24 cellular contexts compared by ENCODE assay signal in genomic region chr1:56510642-56511021, GRCh38.
DNase-seq lines count a peak whose midpoint lies in the region; ATAC-seq and TF ChIP-seq lines count a peak whose summit lies in the region.
"Had no signal": no experiment of that assay in that cellular context is flagged by ENCODE, and none has a peak within 500 bp of the region (broad histone marks: within the 10 kb centered on the region; RNA-seq: fewer than 3 reads in every experiment).

No MANE protein-coding gene starts in this region.

- H3K27me3 ChIP-seq in adipocyte (replicated peaks; ENCODE audit: control insufficient read depth, insufficient read depth, low read length) (no peaks in the 10 kb centered on the region), iPS-20b (ENCODE audit: insufficient read depth, low read length) (no peaks in the 10 kb centered on the region), neural progenitor cell (no peaks in the 10 kb centered on the region)
- H3K27me3 ChIP-seq: BE2C had no signal

- H3K9ac ChIP-seq in adipocyte (ENCODE audit: low read length) = peak overlapping the region; percentile 47
- H3K9ac ChIP-seq in iPS-20b (ENCODE audit: low read depth, low read length) = peak overlapping the region; percentile 29; the same call in 1 of the 2 replicates
- H3K9ac ChIP-seq in neural progenitor cell = no peak overlapping the region
- H3K9ac ChIP-seq: GM23248 had no signal

- H3K9me3 Mint-ChIP-seq in CD14-positive monocyte (peaks cover 0 to 3% (median 0%) of the 10 kb centered on the region in 7 donors), neural progenitor cell (no peaks in the 10 kb centered on the region)
- H3K9me3 Mint-ChIP-seq: activated naive CD4-positive, alpha-beta T cell treated with anti-CD3 and anti-CD28 coated beads, Interleukin-2, amount 10 ng/mL, durations not matched to agents 7 days and 5 days had no signal

- H3K9me3 ChIP-seq in adipocyte (ENCODE audit: control insufficient read depth, low read length) (no peaks in the 10 kb centered on the region), iPS-20b (ENCODE audit: insufficient read depth, low read depth, low read length) (no peaks in the 10 kb centered on the region), neural progenitor cell (ENCODE audit: low read depth) (no peaks in the 10 kb centered on the region)
- H3K9me3 ChIP-seq: BE2C had no signal

- peak overlapping the region in 4 of 7 donors; percentile 10 to 88 (median 62) for H3K27ac Mint-ChIP-seq in CD14-positive monocyte
- peak overlapping the region; percentile 79 for H3K27ac Mint-ChIP-seq in neural progenitor cell
- H3K27ac Mint-ChIP-seq: activated naive CD4-positive, alpha-beta T cell treated with anti-CD3 and anti-CD28 coated beads, Interleukin-2, amount 10 ng/mL, durations not matched to agents 7 days and 5 days; activated T-cell treated with anti-CD3 and anti-CD28 coated beads, Interleukin-2, amount 50 U/mL, for 72 hours; T-helper 17 cell had no signal

- DNase-seq in CD14-positive monocyte (ENCODE audit: low spot score) = no peak
- no peak for DNase-seq in adipocyte (ENCODE audit: low read depth)
- DNase-seq in neural progenitor cell (ENCODE audit: low spot score) = no peak
- no peak for DNase-seq in NCI-H128 (lab: John Stamatoyannopoulos, UW; ENCODE audit: unreplicated experiment)
- no peak for DNase-seq in NCI-H1105 (lab: John Stamatoyannopoulos, UW)
- DNase-seq: activated CD4-positive, alpha-beta T cell treated with anti-CD3 and anti-CD28 coated beads for 48 hours; activated naive CD4-positive, alpha-beta T cell treated with anti-CD3 and anti-CD28 coated beads, Interleukin-2, amount 10 ng/mL, durations not matched to agents 7 days and 5 days; activated T-cell treated with anti-CD3 and anti-CD28 coated beads, Interleukin-2, amount 50 U/mL, for 72 hours; anterior cingulate cortex; BE2C; cerebellar nuclear complex; effector memory CD4-positive, alpha-beta T cell; GM23248; kidney glomerular epithelial cell; NCI-H1092; NCI-H2081; stimulated activated CD4-positive, alpha-beta T cell treated with anti-CD3 and anti-CD28 coated beads, Interleukin-4, amount 100 ng/mL, for 1 hour; stimulated activated naive CD4-positive, alpha-beta T cell treated with Interleukin-2 at 50 U/mL for 16 hours; T-helper 17 cell had no signal

- H3K36me3 ChIP-seq in adipocyte (ENCODE audit: control insufficient read depth, insufficient read depth, low read length, severe bottlenecking) (peaks cover 94% of the 10 kb centered on the region), iPS-20b (ENCODE audit: insufficient read depth, low read depth, low read length) (peaks cover 94% of the 10 kb centered on the region), neural progenitor cell (no peaks in the 10 kb centered on the region)
- H3K36me3 ChIP-seq: BE2C had no signal

- TF ChIP-seq CTCF in CD14-positive monocyte (IDR thresholded peaks at IDR 0.05) (no peak), neural progenitor cell (IDR thresholded peaks at IDR 0.05) (no peak)

- H4K20me1 ChIP-seq in neural progenitor cell (ENCODE audit: low read depth) = peaks cover 34% of the 10 kb centered on the region

- ATAC-seq in GM18907 (IDR thresholded peaks at IDR 0.05; ENCODE audit: unreplicated experiment) = no peak
- no peak for ATAC-seq in HG03095 (IDR thresholded peaks at IDR 0.05; ENCODE audit: unreplicated experiment)
- ATAC-seq: activated T-cell treated with anti-CD3 and anti-CD28 coated beads, Interleukin-2, amount 50 U/mL, for 72 hours; esophagus mucosa; Panc1; T-helper 17 cell had no signal

- H3K27ac ChIP-seq in iPS-20b (ENCODE audit: low read length) = no peak overlapping the region
- peak overlapping the region; percentile 84 for H3K27ac ChIP-seq in neural progenitor cell
- H3K27ac ChIP-seq: GM23248 had no signal

- peaks cover 27% of the 10 kb centered on the region for H3K79me2 ChIP-seq in neural progenitor cell (ENCODE audit: low read depth)

- H3K4me1 Mint-ChIP-seq in CD14-positive monocyte (peaks cover 60% of the 10 kb centered on the region), neural progenitor cell (peaks cover 47% of the 10 kb centered on the region)
- H3K4me1 Mint-ChIP-seq: activated naive CD4-positive, alpha-beta T cell treated with anti-CD3 and anti-CD28 coated beads, Interleukin-2, amount 10 ng/mL, durations not matched to agents 7 days and 5 days; T-helper 17 cell had no signal

- no peak overlapping the region for H2AFZ ChIP-seq in neural progenitor cell (replicated peaks)
- H2AFZ ChIP-seq: GM23248 had no signal

- H3K4me3 ChIP-seq in adipocyte (ENCODE audit: low read length) (no peak overlapping the region), iPS-20b (ENCODE audit: low read length) (no peak overlapping the region), neural progenitor cell (peak overlapping the region; percentile 19)
- H3K4me3 ChIP-seq: GM23248 had no signal

- H3K27me3 Mint-ChIP-seq in CD14-positive monocyte (ENCODE audit: low read depth in 3 of 3) = peaks cover 0 to 10% (median 9%) of the 10 kb centered on the region in 3 donors
- H3K27me3 Mint-ChIP-seq in neural progenitor cell (ENCODE audit: insufficient read depth, low read depth) = peaks cover 4% of the 10 kb centered on the region
- H3K27me3 Mint-ChIP-seq: activated naive CD4-positive, alpha-beta T cell treated with anti-CD3 and anti-CD28 coated beads, Interleukin-2, amount 10 ng/mL, durations not matched to agents 7 days and 5 days had no signal

- intact Hi-C loops in CD14-positive monocyte (cut with micrococcal nuclease) = no loop called here

- H3K4me3 Mint-ChIP-seq in CD14-positive monocyte = no peak overlapping the region
- peak overlapping the region; percentile 51 for H3K4me3 Mint-ChIP-seq in neural progenitor cell
- H3K4me3 Mint-ChIP-seq: activated naive CD4-positive, alpha-beta T cell treated with anti-CD3 and anti-CD28 coated beads, Interleukin-2, amount 10 ng/mL, durations not matched to agents 7 days and 5 days; activated T-cell treated with anti-CD3 and anti-CD28 coated beads, Interleukin-2, amount 50 U/mL, for 72 hours; T-helper 17 cell had no signal

- H3K36me3 Mint-ChIP-seq in CD14-positive monocyte = peaks cover 5 to 17% of the 10 kb centered on the region in 2 donors
- peaks cover 58% of the 10 kb centered on the region for H3K36me3 Mint-ChIP-seq in neural progenitor cell
- H3K36me3 Mint-ChIP-seq: activated naive CD4-positive, alpha-beta T cell treated with anti-CD3 and anti-CD28 coated beads, Interleukin-2, amount 10 ng/mL, durations not matched to agents 7 days and 5 days had no signal

- H3K4me1 ChIP-seq in adipocyte (ENCODE audit: control insufficient read depth, insufficient read depth, low read length) = peaks cover 66% of the 10 kb centered on the region
- peaks cover 16% of the 10 kb centered on the region for H3K4me1 ChIP-seq in iPS-20b (ENCODE audit: insufficient read depth, low read length)
- peaks cover 34% of the 10 kb centered on the region for H3K4me1 ChIP-seq in neural progenitor cell

- H3K4me2 ChIP-seq in neural progenitor cell = peak overlapping the region; percentile 73

- H3F3A ChIP-seq in neural progenitor cell (ENCODE audit: low read depth) = peaks cover 34% of the 10 kb centered on the region
